11 cellular contexts compared by ENCODE assay signal in the genomic region with DNA sequence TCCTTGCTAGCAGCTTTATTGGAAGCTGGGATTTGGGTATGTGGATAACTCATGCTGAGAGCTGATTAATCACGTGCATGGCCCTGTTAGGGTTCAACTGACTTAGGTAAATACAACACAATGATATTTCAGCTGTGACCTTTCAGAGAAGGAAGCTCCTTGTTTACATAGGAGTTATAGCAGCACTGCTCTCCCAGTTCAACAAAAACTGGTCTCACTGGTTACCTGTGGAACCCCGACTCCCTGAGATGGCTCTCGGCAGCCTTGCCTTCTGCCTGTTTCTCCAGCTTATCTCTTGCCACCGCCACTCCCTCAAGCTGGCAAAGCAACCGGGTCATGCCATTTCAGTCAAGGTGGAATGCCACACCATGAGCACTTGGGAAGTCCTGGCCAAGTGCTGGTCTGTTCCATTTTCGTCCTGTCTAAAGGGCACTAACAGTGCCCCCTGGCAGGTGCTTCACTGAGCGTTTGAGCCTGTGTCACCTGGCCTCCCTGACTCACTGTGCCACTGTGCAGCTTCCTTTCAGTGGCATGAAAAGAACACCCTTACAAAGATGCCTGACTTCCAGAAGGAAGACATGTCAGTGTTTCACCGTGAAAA. TPM values are rescaled to one million over a fixed set of nuclear protein-coding genes. Genes with fewer than 3 reads are reported as not detected.
DNase-seq lines count a peak whose midpoint lies in the region; ATAC-seq, FAIRE-seq and TF ChIP-seq lines count a peak whose summit lies in the region.
"Had no signal": no experiment of that assay in that cellular context is flagged by ENCODE, and none has a peak within 500 bp of the region (broad histone marks: within the 10 kb centered on the region; RNA-seq: fewer than 3 reads in every experiment).

No MANE protein-coding gene starts in this region.

- peaks cover 22% of the 10 kb centered on the region for H3K4me1 Mint-ChIP-seq in activated CD4-positive, alpha-beta T cell treated with anti-CD3 and anti-CD28 coated beads, Interleukin-2, amount 10 ng/mL, durations not matched to agents 7 days and 5 days
- H3K4me1 Mint-ChIP-seq: central memory CD8-positive, alpha-beta T cell had no signal

- H3K4me1 ChIP-seq in kidney (ENCODE audit: control insufficient read depth in 1 of 2, insufficient read depth in 1 of 2, low read depth in 1 of 2, low read length in 2 of 2) = peaks cover 5% of the 10 kb centered on the region in 2 donors
- peaks cover 0 to 39% (median 32%) of the 10 kb centered on the region in 4 donors for H3K4me1 ChIP-seq in transverse colon

- intact Hi-C loops in kidney (cut with DNase I) = no loop called here
- intact Hi-C loops in transverse colon (cut with DNase I; ENCODE audit: low total_unique reads) = no loop called here

- no peak for FAIRE-seq in kidney (lab: Jason Lieb, UNC)

- no peak overlapping the region for H3K4me3 ChIP-seq in kidney (ENCODE audit: low read length in 2 of 2)
- no peak overlapping the region for H3K4me3 ChIP-seq in transverse colon

- WGBS in transverse colon (ENCODE audit: low coverage in 1 of 2), 2 donors = 41 to 53% methylated on average over 4 to 8 of the region's 8 CpGs

- TF ChIP-seq CTCF in kidney (IDR thresholded peaks at IDR 0.05; ENCODE audit: borderline replicate concordance, extremely low read depth, insufficient read depth) (no peak), transverse colon (IDR thresholded peaks at IDR 0.05) (no peak)

- no peaks in the 10 kb centered on the region for H3K27me3 Mint-ChIP-seq in activated CD4-positive, alpha-beta T cell treated with anti-CD3 and anti-CD28 coated beads, Interleukin-2, amount 10 ng/mL, durations not matched to agents 7 days and 5 days
- H3K27me3 Mint-ChIP-seq: central memory CD8-positive, alpha-beta T cell had no signal

- peak overlapping the region; percentile 65 for H3K27ac Mint-ChIP-seq in activated CD4-positive, alpha-beta T cell treated with anti-CD3 and anti-CD28 coated beads, Interleukin-2, amount 10 ng/mL, durations not matched to agents 7 days and 5 days

- H3K9me3 ChIP-seq in kidney (ENCODE audit: control insufficient read depth in 1 of 2, low read length in 2 of 2) = no peaks in the 10 kb centered on the region
- H3K9me3 ChIP-seq in transverse colon = no peaks in the 10 kb centered on the region

- CTCF ChIA-PET in activated CD4-positive, alpha-beta T cell treated with anti-CD3 and anti-CD28 coated beads, Interleukin-2, amount 10 ng/mL, durations not matched to agents 7 days and 5 days (lab: Charles Lee) = interaction anchor here (1.1 to 3.8 kb wide), 3 partner anchors 15 to 35 kb away, joined by 3 to 15 read pairs (median 3); no protein-coding TSS in a partner anchor

- no peaks in the 10 kb centered on the region for H3K9me3 Mint-ChIP-seq in activated CD4-positive, alpha-beta T cell treated with anti-CD3 and anti-CD28 coated beads, Interleukin-2, amount 10 ng/mL, durations not matched to agents 7 days and 5 days
- H3K9me3 Mint-ChIP-seq: central memory CD8-positive, alpha-beta T cell had no signal

- no peak overlapping the region for H3K4me3 Mint-ChIP-seq in activated CD4-positive, alpha-beta T cell treated with anti-CD3 and anti-CD28 coated beads, Interleukin-2, amount 10 ng/mL, durations not matched to agents 7 days and 5 days
- H3K4me3 Mint-ChIP-seq: central memory CD8-positive, alpha-beta T cell had no signal

- ATAC-seq in GM19397 (IDR thresholded peaks at IDR 0.05; ENCODE audit: unreplicated experiment) (no peak), HG02678 (IDR thresholded peaks at IDR 0.05; ENCODE audit: unreplicated experiment) (no peak), HG03354 (IDR thresholded peaks at IDR 0.05; ENCODE audit: poor library complexity, severe bottlenecking, unreplicated experiment) (no peak)
- ATAC-seq: SK-N-SH treated with all-trans-retinoic acid at 6 μM for 48 hours had no signal

- peak; percentile 46 for TF ChIP-seq POLR2A in transverse colon (IDR thresholded peaks at IDR 0.05)

- no peak for DNase-seq in activated CD4-positive, alpha-beta T cell treated with anti-CD3 and anti-CD28 coated beads, Interleukin-2, amount 10 ng/mL, durations not matched to agents 7 days and 5 days
- no peak for DNase-seq in activated CD4-positive, alpha-beta T cell treated with anti-CD3 and anti-CD28 coated beads for 48 hours
- DNase-seq in SHP77 treated with DMSO at 0.1 percent for 48 hours (lab: John Stamatoyannopoulos, UW) (peak; percentile 76), kidney (peak; percentile 55), transverse colon (peak; percentile 79)
- DNase-seq: activated CD8-positive, alpha-beta memory T cell treated with anti-CD3 and anti-CD28 coated beads, Interleukin-2, amount 50 U/mL, for 48 hours had no signal

- POLR2A ChIA-PET in activated CD4-positive, alpha-beta T cell treated with anti-CD3 and anti-CD28 coated beads, Interleukin-2, amount 10 ng/mL, durations not matched to agents 7 days and 5 days (lab: Charles Lee) = no interaction called here

- H3K9ac ChIP-seq in kidney (ENCODE audit: low read length in 2 of 2) = no peak overlapping the region

- no peak for TF ChIP-seq EP300 in transverse colon (IDR thresholded peaks at IDR 0.05; ENCODE audit: low read depth)

- H3K27me3 ChIP-seq in transverse colon = no peaks in the 10 kb centered on the region

- peaks cover 11% of the 10 kb centered on the region for H3K36me3 Mint-ChIP-seq in activated CD4-positive, alpha-beta T cell treated with anti-CD3 and anti-CD28 coated beads, Interleukin-2, amount 10 ng/mL, durations not matched to agents 7 days and 5 days (ENCODE audit: low read depth)

- no peaks in the 10 kb centered on the region for H3K36me3 ChIP-seq in kidney (ENCODE audit: control insufficient read depth in 1 of 2, insufficient read depth in 2 of 2, low read length in 2 of 2)
- no peaks in the 10 kb centered on the region for H3K36me3 ChIP-seq in transverse colon

- in situ Hi-C loops in transverse colon (cut with MboI; ENCODE audit: low pct_ligation_motif_present in 1 of 4, low pct_unique_long_range_greater_than_20kb in 1 of 4, low sequenced_read_pairs in 3 of 4) = no loop called here

- H3K27ac ChIP-seq in kidney (ENCODE audit: low read depth in 2 of 2, low read length in 2 of 2) (no peak overlapping the region), transverse colon (peak overlapping the region; percentile 73 to 83 (median 74))

RNA-seq across cellular contexts. Expression of a gene that starts 31.6 kb away (rescaled TPM):
- 10 to 100 TPM; 24.6 to 24.7 TPM for total RNA-seq in activated CD4-positive, alpha-beta T cell treated with anti-CD3 and anti-CD28 coated beads, Interleukin-2, amount 10 ng/mL, durations not matched to agents 7 days and 5 days
- total RNA-seq in kidney (19.2 TPM), transverse colon (10 to 100 TPM; 49.4 to 74.4 (median 61.0) TPM)
- 1.2 TPM for polyA plus RNA-seq in kidney (ENCODE audit: insufficient read depth, low read depth, low replicate concordance)

RNA-seq across cellular contexts. Expression of a gene that starts 53.3 kb away (rescaled TPM):
- total RNA-seq in activated CD4-positive, alpha-beta T cell treated with anti-CD3 and anti-CD28 coated beads, Interleukin-2, amount 10 ng/mL, durations not matched to agents 7 days and 5 days = 10 to 100 TPM; 24.4 to 30.9 TPM
- total RNA-seq in kidney (2.6 TPM), transverse colon (1 to 10 TPM in 2 of 4 donors, not detected in 2; 3.4 to 5.1 TPM)
- 5.9 TPM for polyA plus RNA-seq in kidney (ENCODE audit: insufficient read depth, low read depth, low replicate concordance)

Comparison
In these comparisons a context has a peak if more than half of its experiments do, and no peak if none do; other contexts are left out.
1. DNase-seq: peak in SHP77 treated with DMSO at 0.1 percent for 48 hours (single experiment), kidney (single experiment) and transverse colon (single experiment); none in activated CD4-positive, alpha-beta T cell treated with anti-CD3 and anti-CD28 coated beads, Interleukin-2, amount 10 ng/mL, durations not matched to agents 7 days and 5 days (single experiment) and activated CD4-positive, alpha-beta T cell treated with anti-CD3 and anti-CD28 coated beads for 48 hours (single experiment).
2. H3K27ac ChIP-seq: peak in transverse colon (4 of 4); none in kidney (0 of 2).